ENCODE assay signal across 13 cellular contexts in genomic region chr9:83754383-83754977, GRCh38. TPM values are rescaled to one million over a fixed set of nuclear protein-coding genes. Genes with fewer than 3 reads are reported as not detected.
A peak's percentile ranks its signal among the peaks of the same experiment; 100 is the strongest.
DNase-seq lines count a peak whose midpoint lies in the region; ATAC-seq and TF ChIP-seq lines count a peak whose summit lies in the region.
"Had no signal": no experiment of that assay in that cellular context is flagged by ENCODE, and none has a peak within 500 bp of the region (broad histone marks: within the 10 kb centered on the region; RNA-seq: fewer than 3 reads in every experiment).

No MANE protein-coding gene starts in this region.

- no peak overlapping the region for H3K4me3 ChIP-seq in stomach
- H3K4me3 ChIP-seq: gastrocnemius medialis, neural progenitor cell had no signal

- no peak overlapping the region for H3K4me3 Mint-ChIP-seq in stimulated activated memory B cell treated with anti-CD40 and anti-IgM and Interleukin-4, amounts not matched to agents 10 μg/mL and 1 μg/mL and 100 μg/mL, for 72 hours
- H3K4me3 Mint-ChIP-seq: neural progenitor cell had no signal

- peak; percentile 80 for ATAC-seq in HG02623 (IDR thresholded peaks at IDR 0.05; ENCODE audit: unreplicated experiment)
- peak; percentile 92 for ATAC-seq in HG03432 (IDR thresholded peaks at IDR 0.05; ENCODE audit: unreplicated experiment)
- peak; percentile 53 for ATAC-seq in stimulated activated memory B cell treated with anti-CD40 and anti-IgM and Interleukin-4, amounts not matched to agents 10 μg/mL and 1 μg/mL and 100 μg/mL, for 72 hours
- ATAC-seq: gastrocnemius medialis, left colon had no signal

- no peak for TF ChIP-seq EP300 in stomach (IDR thresholded peaks at IDR 0.05)

- no peak overlapping the region for H3K27ac Mint-ChIP-seq in stimulated activated memory B cell treated with anti-CD40 and anti-IgM and Interleukin-4, amounts not matched to agents 10 μg/mL and 1 μg/mL and 100 μg/mL, for 72 hours
- H3K27ac Mint-ChIP-seq: neural progenitor cell had no signal

- peaks cover 29% of the 10 kb centered on the region for H3K36me3 Mint-ChIP-seq in stimulated activated memory B cell treated with anti-CD40 and anti-IgM and Interleukin-4, amounts not matched to agents 10 μg/mL and 1 μg/mL and 100 μg/mL, for 72 hours

- no peaks in the 10 kb centered on the region for H3K27me3 ChIP-seq in stomach
- H3K27me3 ChIP-seq: gastrocnemius medialis, neural progenitor cell had no signal

- TF ChIP-seq CTCF in stomach (IDR thresholded peaks at IDR 0.05) = no peak

- no peaks in the 10 kb centered on the region for H3K27me3 Mint-ChIP-seq in stimulated activated memory B cell treated with anti-CD40 and anti-IgM and Interleukin-4, amounts not matched to agents 10 μg/mL and 1 μg/mL and 100 μg/mL, for 72 hours

- H3K27ac ChIP-seq in stomach = no peak overlapping the region
- H3K27ac ChIP-seq: 22Rv1, gastrocnemius medialis, neural progenitor cell had no signal

- intact Hi-C loops in stomach (cut with DNase I; ENCODE audit: low total_unique reads) = no loop called here

- H3K4me1 Mint-ChIP-seq in stimulated activated memory B cell treated with anti-CD40 and anti-IgM and Interleukin-4, amounts not matched to agents 10 μg/mL and 1 μg/mL and 100 μg/mL, for 72 hours = peaks cover 8% of the 10 kb centered on the region
- H3K4me1 Mint-ChIP-seq: neural progenitor cell had no signal

- no peaks in the 10 kb centered on the region for H3K9me3 ChIP-seq in stomach
- H3K9me3 ChIP-seq: gastrocnemius medialis had no signal

- peaks cover 0 to 45% (median 20%) of the 10 kb centered on the region in 4 donors for H3K36me3 ChIP-seq in stomach
- H3K36me3 ChIP-seq: neural progenitor cell had no signal

- DNase-seq in NOMO-1 treated with DMSO at 0.1 percent for 48 hours (lab: John Stamatoyannopoulos, UW; ENCODE audit: unreplicated experiment) = peak; percentile 12
- DNase-seq in NOMO-1 treated with dmso at 0.1 percent for 144 hours (lab: John Stamatoyannopoulos, UW; ENCODE audit: unreplicated experiment) = no peak
- no peak for DNase-seq in HuH-7 (ENCODE audit: low spot score)
- no peak for DNase-seq in NCI-H1694 (lab: John Stamatoyannopoulos, UW)
- DNase-seq in stomach = no peak
- DNase-seq: gastrocnemius medialis, left colon, NCI-H1436 treated with DMSO at 0.1 percent for 48 hours had no signal

- H3K9me3 Mint-ChIP-seq in stimulated activated memory B cell treated with anti-CD40 and anti-IgM and Interleukin-4, amounts not matched to agents 10 μg/mL and 1 μg/mL and 100 μg/mL, for 72 hours = no peaks in the 10 kb centered on the region
- H3K9me3 Mint-ChIP-seq: neural progenitor cell had no signal

- TF ChIP-seq POLR2A in stomach (IDR thresholded peaks at IDR 0.05) = no peak

- H3K4me1 ChIP-seq in stomach = no peaks in the 10 kb centered on the region
- H3K4me1 ChIP-seq: gastrocnemius medialis, neural progenitor cell had no signal

RNA-seq across cellular contexts. Expression of gene UBQLN1, which starts 46.7 kb away (rescaled TPM):
- 100 to 1,000 TPM in 2 of 5 donors, 10 to 100 TPM in 3; 68.3 to 124 (median 91.6) TPM for total RNA-seq in stomach
- 10 to 100 TPM; 24.5 to 34.5 (median 27.1) TPM for polyA plus RNA-seq in stomach
